Comparison of ENCODE assay signal across 29 cellular contexts in genomic region chr10:68346774-68347173, GRCh38. TPM values are rescaled to one million over a fixed set of nuclear protein-coding genes. Genes with fewer than 3 reads are reported as not detected.
DNase-seq lines count a peak whose midpoint lies in the region; ATAC-seq, FAIRE-seq and TF ChIP-seq lines count a peak whose summit lies in the region.
"Had no signal": no experiment of that assay in that cellular context is flagged by ENCODE, and none has a peak within 500 bp of the region (broad histone marks: within the 10 kb centered on the region; RNA-seq: fewer than 3 reads in every experiment).

No MANE protein-coding gene starts in this region.

- ATAC-seq in stimulated activated naive CD8-positive, alpha-beta T cell treated with anti-CD3 and anti-CD28 coated beads, Interleukin-15, Interleukin-2, amounts not matched to agents 100 U/mL and 50 U/mL, for 24 hours: no peak
- ATAC-seq in K562 (peak; percentile 11; the same call in 2 of the 3 replicates), GM18907 (IDR thresholded peaks at IDR 0.05; ENCODE audit: unreplicated experiment) (no peak)

- H3K4me3 ChIP-seq in K562: no peak overlapping the region
- no peak overlapping the region for H3K4me3 ChIP-seq in OCI-LY7 (ENCODE audit: low read depth, low read length, poor library complexity, severe bottlenecking)
- H3K4me3 ChIP-seq: colonic mucosa, pancreas, tibial nerve had no signal

- H3K27me3 ChIP-seq in K562 (ENCODE audit: control insufficient read depth in 2 of 2, insufficient read depth in 2 of 2, low read length in 2 of 2): no peaks in the 10 kb centered on the region
- H3K27me3 ChIP-seq: BE2C, colonic mucosa, pancreas, tibial nerve had no signal

- H3K9me3 ChIP-seq in K562 (replicated peaks; ENCODE audit: control insufficient read depth, insufficient read depth, low read depth, low read length): no peaks in the 10 kb centered on the region
- no peaks in the 10 kb centered on the region; the same call in 1 of the 2 replicates for H3K9me3 ChIP-seq in OCI-LY7 (ENCODE audit: low read length)
- H3K9me3 ChIP-seq: BE2C, colonic mucosa, pancreas, tibial nerve had no signal

- H3K27ac ChIP-seq in K562 (ENCODE audit: extremely low read depth, low read depth, low read length): no peak overlapping the region
- H3K27ac ChIP-seq in OCI-LY7 (ENCODE audit: low read depth, low read length, poor library complexity, severe bottlenecking): no peak overlapping the region
- H3K27ac ChIP-seq: colonic mucosa, pancreas, tibial nerve had no signal

- no peak for TF ChIP-seq EP300 in K562 (IDR thresholded peaks at IDR 0.05; ENCODE audit: low read length)

- peaks cover 54% of the 10 kb centered on the region for H3K36me3 Mint-ChIP-seq in activated CD4-positive, alpha-beta memory T cell treated with anti-CD3 and anti-CD28 coated beads, Interleukin-2, amount 10 ng/mL, durations not matched to agents 7 days and 5 days (ENCODE audit: low read depth)
- H3K36me3 Mint-ChIP-seq in activated CD4-positive, alpha-beta memory T cell treated with anti-CD3 and anti-CD28 coated beads for 36 hours: peaks cover 30% of the 10 kb centered on the region
- H3K36me3 Mint-ChIP-seq in stimulated activated naive CD8-positive, alpha-beta T cell treated with anti-CD3 and anti-CD28 coated beads, Interleukin-15, Interleukin-2, amounts not matched to agents 100 ng/mL and 50 ng/mL, for 24 hours (ENCODE audit: low read depth): peaks cover 47% of the 10 kb centered on the region

- H3K79me2 ChIP-seq in K562 (ENCODE audit: control insufficient read depth, insufficient read depth, low read length): peaks cover 3% of the 10 kb centered on the region; the same call in 1 of the 3 replicates
- H3K79me2 ChIP-seq in OCI-LY7 (ENCODE audit: insufficient read depth, low read depth, low read length): peaks cover 14% of the 10 kb centered on the region; the same call in 1 of the 2 replicates

- TF ChIP-seq POLR2A in K562 (conservative IDR thresholded peaks at IDR 0.05): no peak

- no TSS peak for BruUV-seq in K562 (replicated peaks; lab: Mats Ljungman, UMichigan)
- no TSS peak for BruUV-seq in OCI-LY7 (replicated peaks; lab: Mats Ljungman, UMichigan)

- H3K4me1 ChIP-seq in K562 (replicated peaks in 1 of 2; ENCODE audit: control insufficient read depth in 2 of 2, insufficient read depth in 2 of 2, low read length in 2 of 2) (no peaks in the 10 kb centered on the region), OCI-LY7 (ENCODE audit: insufficient read depth, low read length, poor library complexity, severe bottlenecking) (no peaks in the 10 kb centered on the region)
- H3K4me1 ChIP-seq: BE2C, colonic mucosa, pancreas, tibial nerve had no signal

- peaks cover 18% of the 10 kb centered on the region for H3K4me1 Mint-ChIP-seq in activated CD4-positive, alpha-beta memory T cell treated with anti-CD3 and anti-CD28 coated beads, Interleukin-2, amount 10 ng/mL, durations not matched to agents 7 days and 5 days
- H3K4me1 Mint-ChIP-seq in activated CD4-positive, alpha-beta memory T cell treated with anti-CD3 and anti-CD28 coated beads for 36 hours (ENCODE audit: low read depth): peaks cover 16% of the 10 kb centered on the region
- H3K4me1 Mint-ChIP-seq in stimulated activated naive CD8-positive, alpha-beta T cell treated with anti-CD3 and anti-CD28 coated beads, Interleukin-15, Interleukin-2, amounts not matched to agents 100 ng/mL and 50 ng/mL, for 24 hours (ENCODE audit: low read depth): peaks cover 8% of the 10 kb centered on the region

- CTCF ChIA-PET in activated CD4-positive, alpha-beta memory T cell treated with anti-CD3 and anti-CD28 coated beads, Interleukin-2, amount 10 ng/mL, durations not matched to agents 7 days and 5 days (lab: Charles Lee): interaction anchor here (0.7 to 3.0 kb wide), 4 partner anchors 7 to 310 kb away, joined by 3 to 34 read pairs (median 13); partner anchors contain the start of genes HNRNPH3 and PBLD
- CTCF ChIA-PET in activated CD4-positive, alpha-beta memory T cell treated with anti-CD3 and anti-CD28 coated beads for 36 hours (lab: Charles Lee): interaction anchor here (1.1 to 2.4 kb wide), 2 partner anchors 130 to 134 kb away, joined by 3 to 6 read pairs; no protein-coding TSS in a partner anchor
- CTCF ChIA-PET in K562 (lab: Yijun Ruan, JAX; ENCODE audit: low intra/inter-chr PET ratio): no interaction called here
- CTCF ChIA-PET in OCI-LY7 (lab: Charles Lee; ENCODE audit: unreplicated experiment): interaction anchor here (1.1 kb wide), 1 partner anchor 485 kb away, joined by 3 read pairs; no protein-coding TSS in a partner anchor

- H3K9me1 ChIP-seq in K562 (ENCODE audit: control insufficient read depth, insufficient read depth, low read length): no peaks in the 10 kb centered on the region

- H3K27me3 Mint-ChIP-seq in activated CD4-positive, alpha-beta memory T cell treated with anti-CD3 and anti-CD28 coated beads, Interleukin-2, amount 10 ng/mL, durations not matched to agents 7 days and 5 days: no peaks in the 10 kb centered on the region
- no peaks in the 10 kb centered on the region for H3K27me3 Mint-ChIP-seq in activated CD4-positive, alpha-beta memory T cell treated with anti-CD3 and anti-CD28 coated beads for 36 hours
- H3K27me3 Mint-ChIP-seq in stimulated activated naive CD8-positive, alpha-beta T cell treated with anti-CD3 and anti-CD28 coated beads, Interleukin-15, Interleukin-2, amounts not matched to agents 100 ng/mL and 50 ng/mL, for 24 hours: no peaks in the 10 kb centered on the region
- H3K27me3 Mint-ChIP-seq: naive B cell had no signal

- H4K20me1 ChIP-seq in K562 (replicated peaks; ENCODE audit: control insufficient read depth, insufficient read depth, low read length) (no peaks in the 10 kb centered on the region), OCI-LY7 (ENCODE audit: insufficient read depth, low read length) (peaks cover 6% of the 10 kb centered on the region; the same call in 1 of the 2 replicates)

- FAIRE-seq in K562 (lab: Jason Lieb, UNC): no peak
- FAIRE-seq: bronchial epithelial cell, keratinocyte, pancreas, small intestine had no signal

- H2AFZ ChIP-seq in K562 (ENCODE audit: low read depth, low read length): no peak overlapping the region
- H2AFZ ChIP-seq in OCI-LY7 (ENCODE audit: low read length): no peak overlapping the region

- no peak for DNase-seq in activated CD4-positive, alpha-beta memory T cell treated with anti-CD3 and anti-CD28 coated beads, Interleukin-2, amount 10 ng/mL, durations not matched to agents 7 days and 5 days
- DNase-seq in activated CD4-positive, alpha-beta memory T cell treated with anti-CD3 and anti-CD28 coated beads for 36 hours: no peak
- no peak for DNase-seq in stimulated activated naive CD8-positive, alpha-beta T cell treated with anti-CD3 and anti-CD28 coated beads, Interleukin-15, Interleukin-2, amounts not matched to agents 100 U/mL and 50 U/mL, for 24 hours
- DNase-seq in K562 (ENCODE audit: extremely low read depth in 1 of 4, low spot score in 3 of 4): no peak
- DNase-seq in OCI-LY7 (ENCODE audit: low spot score): no peak
- no peak for DNase-seq in foreskin melanocyte
- DNase-seq: activated CD8-positive, alpha-beta memory T cell treated with anti-CD3 and anti-CD28 coated beads, Interleukin-2, amount 50 U/mL, for 4 hours; activated effector memory CD4-positive, alpha-beta T cell treated with anti-CD3 and anti-CD28 coated beads, Interleukin-2, amount 50 U/mL, for 16 hours; amygdala; BE2C; colonic mucosa; COR-L47; DMS53; effector CD8-positive, alpha-beta T cell; GDM1; glutamatergic neuron; KBM-7; naive B cell; NCI-H1105 treated with DMSO at 0.1 percent for 48 hours; NCI-H2029 treated with DMSO at 0.1 percent for 48 hours; NCI-H526; pancreas; retina; small intestine had no signal

- H3K9me3 Mint-ChIP-seq in activated CD4-positive, alpha-beta memory T cell treated with anti-CD3 and anti-CD28 coated beads, Interleukin-2, amount 10 ng/mL, durations not matched to agents 7 days and 5 days: no peaks in the 10 kb centered on the region
- no peaks in the 10 kb centered on the region for H3K9me3 Mint-ChIP-seq in activated CD4-positive, alpha-beta memory T cell treated with anti-CD3 and anti-CD28 coated beads for 36 hours
- no peaks in the 10 kb centered on the region for H3K9me3 Mint-ChIP-seq in stimulated activated naive CD8-positive, alpha-beta T cell treated with anti-CD3 and anti-CD28 coated beads, Interleukin-15, Interleukin-2, amounts not matched to agents 100 ng/mL and 50 ng/mL, for 24 hours
- H3K9me3 Mint-ChIP-seq: naive B cell had no signal

- peaks cover 50% of the 10 kb centered on the region for H3K36me3 ChIP-seq in K562 (ENCODE audit: control insufficient read depth, insufficient read depth, low read length)
- H3K36me3 ChIP-seq in OCI-LY7 (ENCODE audit: insufficient read depth, low read length): peaks cover 70% of the 10 kb centered on the region

- no peak overlapping the region for H3K4me3 Mint-ChIP-seq in activated CD4-positive, alpha-beta memory T cell treated with anti-CD3 and anti-CD28 coated beads, Interleukin-2, amount 10 ng/mL, durations not matched to agents 7 days and 5 days
- H3K4me3 Mint-ChIP-seq in activated CD4-positive, alpha-beta memory T cell treated with anti-CD3 and anti-CD28 coated beads for 36 hours: no peak overlapping the region
- H3K4me3 Mint-ChIP-seq in stimulated activated naive CD8-positive, alpha-beta T cell treated with anti-CD3 and anti-CD28 coated beads, Interleukin-15, Interleukin-2, amounts not matched to agents 100 ng/mL and 50 ng/mL, for 24 hours: no peak overlapping the region
- H3K4me3 Mint-ChIP-seq: naive B cell had no signal

- no peak for TF ChIP-seq RAD21 in K562 (CRISPR knock-in tag; conservative IDR thresholded peaks at IDR 0.05 in 1 of 2, IDR thresholded peaks at IDR 0.05 in 1 of 2)

- H3K9me2 ChIP-seq in OCI-LY7 (ENCODE audit: insufficient read depth, low read length): no peaks in the 10 kb centered on the region

- peak overlapping the region; percentile 59 for H3K27ac Mint-ChIP-seq in activated CD4-positive, alpha-beta memory T cell treated with anti-CD3 and anti-CD28 coated beads, Interleukin-2, amount 10 ng/mL, durations not matched to agents 7 days and 5 days
- H3K27ac Mint-ChIP-seq in activated CD4-positive, alpha-beta memory T cell treated with anti-CD3 and anti-CD28 coated beads for 36 hours: no peak overlapping the region
- H3K27ac Mint-ChIP-seq in stimulated activated naive CD8-positive, alpha-beta T cell treated with anti-CD3 and anti-CD28 coated beads, Interleukin-15, Interleukin-2, amounts not matched to agents 100 ng/mL and 50 ng/mL, for 24 hours: peak overlapping the region; percentile 69

- intact Hi-C loops in activated CD4-positive, alpha-beta memory T cell treated with anti-CD3 and anti-CD28 coated beads for 36 hours (cut with micrococcal nuclease): no loop called here
- intact Hi-C loops in K562 (cut with micrococcal nuclease): loop anchor here (5.0 kb wide), 1 partner anchor 551 kb away; no protein-coding TSS in a partner anchor
- intact Hi-C loops in OCI-LY7 (cut with micrococcal nuclease; ENCODE audit: unreplicated experiment): no loop called here

- in situ Hi-C loops in K562 (cut with MboI): no loop called here

- H3K9ac ChIP-seq in K562 (ENCODE audit: insufficient read depth in 1 of 2, low read depth in 2 of 2, low read length in 2 of 2): no peak overlapping the region

- WGBS in K562 (ENCODE audit: insufficient coverage, low coverage, missing lambda C conversion rate): 88% methylated on average over 4 of the region's 4 CpGs

- no peak for TF ChIP-seq CTCF in K562 (IDR thresholded peaks at IDR 0.05 in 2 of 3, conservative IDR thresholded peaks at IDR 0.05 in 1 of 3; ENCODE audit: insufficient read depth in 2 of 3, low read depth in 1 of 3, low read length in 3 of 3)
- TF ChIP-seq CTCF in OCI-LY7 (conservative IDR thresholded peaks at IDR 0.05; ENCODE audit: low read length): no peak

- no peak overlapping the region for H3K4me2 ChIP-seq in K562 (ENCODE audit: insufficient read depth, low read length)
- no peak overlapping the region for H3K4me2 ChIP-seq in OCI-LY7 (ENCODE audit: low read length)

- POLR2A ChIA-PET in activated CD4-positive, alpha-beta memory T cell treated with anti-CD3 and anti-CD28 coated beads, Interleukin-2, amount 10 ng/mL, durations not matched to agents 7 days and 5 days (lab: Charles Lee): interaction anchor here (1.3 to 1.8 kb wide), 3 partner anchors 12 to 15 kb away, joined by 3 to 6 read pairs (median 4); partner anchors contain the start of genes HNRNPH3 and PBLD
- POLR2A ChIA-PET in activated CD4-positive, alpha-beta memory T cell treated with anti-CD3 and anti-CD28 coated beads for 36 hours (lab: Charles Lee): no interaction called here
- POLR2A ChIA-PET in K562 (lab: Yijun Ruan, JAX): interaction anchor here (2.4 to 7.9 kb wide), 2 partner anchors 11 to 13 kb away, joined by 9 to 104 read pairs; partner anchors contain the start of genes HNRNPH3 and PBLD
- POLR2A ChIA-PET in OCI-LY7 (lab: Charles Lee): interaction anchor here (0.7 kb wide), 2 partner anchors 279 to 404 kb away, joined by 3 to 5 read pairs; no protein-coding TSS in a partner anchor

RNA-seq across cellular contexts. Expression of gene PBLD, which starts 14.0 kb away (rescaled TPM):
- 1 to 10 TPM; 1.4 to 2.1 TPM for total RNA-seq in activated CD4-positive, alpha-beta memory T cell treated with anti-CD3 and anti-CD28 coated beads, Interleukin-2, amount 10 ng/mL, durations not matched to agents 7 days and 5 days
- 1 to 10 TPM; 1.2 to 1.3 TPM for total RNA-seq in activated CD4-positive, alpha-beta memory T cell treated with anti-CD3 and anti-CD28 coated beads for 36 hours
- total RNA-seq in K562 (2011; cell fraction: chromatin; rRNA removed; ENCODE audit: low replicate concordance): 3.8 and 5.0 TPM in 2 replicates
- total RNA-seq in K562 (2011; cell fraction: nucleolus; rRNA removed): 1.8 and 2.3 TPM in 2 replicates
- total RNA-seq in K562 (2011; cell fraction: nucleoplasm; rRNA removed): 4.3 and 9.5 TPM in 2 replicates
- total RNA-seq in K562 (2014; rRNA removed) (1.7 and 2.6 TPM in 2 replicates), K562 (2014; rRNA removed; fragmentation: Illumina TruSeq; extraction: Trizol) (4.3 and 4.8 TPM in 2 replicates), K562 (2015; rRNA removed; fragmentation: Illumina TruSeq; extraction: Trizol) (2.0 and 2.7 TPM in 2 replicates), K562 (2021) (2.2 and 2.5 TPM in 2 replicates), OCI-LY7 (2022) (5.9 and 8.0 TPM in 2 replicates)
- polyA plus RNA-seq in K562 (2011; rRNA removed) (1.2 and 1.8 TPM in 2 replicates), K562 (2014; fragmentation: Illumina TruSeq; extraction: Trizol) (2.8 and 3.3 TPM in 2 replicates), K562 (2014; fragmentation: Nextera tagmentation; extraction: Ambion mirVana) (1 to 10 TPM; 1.7 to 2.1 TPM), K562 (2014; rRNA removed) (2.7 and 2.9 TPM in 2 replicates)
- 0.22 and 0.68 TPM in 2 replicates for polyA plus RNA-seq in K562 (2011; cell fraction: cytosol; rRNA removed)
- 2.0 and 2.1 TPM in 2 replicates for polyA plus RNA-seq in K562 (2011; cell fraction: nucleus; rRNA removed)
- polyA plus RNA-seq in K562 (2012): 2.0 and 3.0 TPM in 2 replicates
- polyA minus RNA-seq in K562 (2011; rRNA and poly(A)+ RNA removed): 0.53 and 0.81 TPM in 2 replicates
- polyA minus RNA-seq in K562 (2011; cell fraction: cytosol; rRNA and poly(A)+ RNA removed): 0.76 TPM in 1 of 2 replicates, not detected in the other
- polyA minus RNA-seq in K562 (2011; cell fraction: nucleus; rRNA and poly(A)+ RNA removed): 0.94 and 1.7 TPM in 2 replicates
- 2.5 and 3.1 TPM in 2 replicates for total RNA-seq in OCI-LY7 (2014; rRNA removed; shearing (Covaris generic))

RNA-seq across cellular contexts. Expression of gene HNRNPH3, which starts 14.9 kb away (rescaled TPM):
- total RNA-seq in activated CD4-positive, alpha-beta memory T cell treated with anti-CD3 and anti-CD28 coated beads, Interleukin-2, amount 10 ng/mL, durations not matched to agents 7 days and 5 days: 100 to 1,000 TPM; 122 to 123 TPM
- total RNA-seq in activated CD4-positive, alpha-beta memory T cell treated with anti-CD3 and anti-CD28 coated beads for 36 hours: 100 to 1,000 TPM; 140 to 144 TPM
- total RNA-seq in K562 (2011; cell fraction: chromatin; rRNA removed; ENCODE audit: low replicate concordance): 62.9 and 248 TPM in 2 replicates
- total RNA-seq in K562 (2011; cell fraction: nucleolus; rRNA removed): 23.0 and 31.5 TPM in 2 replicates
- total RNA-seq in K562 (2011; cell fraction: nucleoplasm; rRNA removed): 90.9 and 129 TPM in 2 replicates
- total RNA-seq in K562 (2014; rRNA removed) (68.9 and 88.0 TPM in 2 replicates), K562 (2014; rRNA removed; fragmentation: Illumina TruSeq; extraction: Trizol) (52.8 and 72.3 TPM in 2 replicates), K562 (2015; rRNA removed; fragmentation: Illumina TruSeq; extraction: Trizol) (60.8 and 61.5 TPM in 2 replicates), K562 (2021) (162 and 170 TPM in 2 replicates), OCI-LY7 (2022) (241 and 261 TPM in 2 replicates)
- polyA plus RNA-seq in K562 (2011; rRNA removed) (97.5 and 152 TPM in 2 replicates), K562 (2014; fragmentation: Illumina TruSeq; extraction: Trizol) (468 and 562 TPM in 2 replicates), K562 (2014; fragmentation: Nextera tagmentation; extraction: Ambion mirVana) (100 to 1,000 TPM; 129 to 208 TPM), K562 (2014; rRNA removed) (371 and 431 TPM in 2 replicates)
- polyA plus RNA-seq in K562 (2011; cell fraction: cytosol; rRNA removed): 24.1 and 54.7 TPM in 2 replicates
- 65.4 and 82.8 TPM in 2 replicates for polyA plus RNA-seq in K562 (2011; cell fraction: nucleus; rRNA removed)
- 163 and 412 TPM in 2 replicates for polyA plus RNA-seq in K562 (2012)
- 225 and 315 TPM in 2 replicates for polyA minus RNA-seq in K562 (2011; rRNA and poly(A)+ RNA removed)
- polyA minus RNA-seq in K562 (2011; cell fraction: cytosol; rRNA and poly(A)+ RNA removed): 50.4 and 63.2 TPM in 2 replicates
- 58.3 and 78.0 TPM in 2 replicates for polyA minus RNA-seq in K562 (2011; cell fraction: nucleus; rRNA and poly(A)+ RNA removed)
- 30.8 and 69.2 TPM in 2 replicates for total RNA-seq in OCI-LY7 (2014; rRNA removed; shearing (Covaris generic))
